Comparison of ENCODE assay signal across 1 cellular context in genomic region chr14:99252940-99253868, GRCh38.
TF ChIP-seq lines count a peak whose summit lies in the region.

No MANE protein-coding gene starts in this region.

TF ChIP-seq in GM23338, 12 proteins besides CTCF, POLR2A, EP300 and RAD21 (continued from another document):
- no peak for TF ChIP-seq ZNF462 (CRISPR knock-in tag; IDR thresholded peaks at IDR 0.05)
- TF ChIP-seq ETS1 (IDR thresholded peaks at IDR 0.05): no peak
- TF ChIP-seq EZH2 (IDR thresholded peaks at IDR 0.05; ENCODE audit: low read depth, unreplicated experiment): no peak
- no peak for TF ChIP-seq ZNF114 (CRISPR knock-in tag; IDR thresholded peaks at IDR 0.05)
- no peak for TF ChIP-seq STAT1 (IDR thresholded peaks at IDR 0.05; ENCODE audit: unreplicated experiment)
- no peak for TF ChIP-seq POLR2AphosphoS5 (IDR thresholded peaks at IDR 0.05; ENCODE audit: low read depth)
- TF ChIP-seq REST (IDR thresholded peaks at IDR 0.05; ENCODE audit: unreplicated experiment): no peak
- TF ChIP-seq ZNF331 (CRISPR knock-in tag; IDR thresholded peaks at IDR 0.05; ENCODE audit: low read depth): no peak
- TF ChIP-seq EZH2phosphoT487 (IDR thresholded peaks at IDR 0.05; ENCODE audit: unreplicated experiment): no peak
